Comparison of ENCODE assay signal across 18 cellular contexts in genomic region chr2:120905824-120906571, GRCh38.
DNase-seq lines count a peak whose midpoint lies in the region; ATAC-seq and TF ChIP-seq lines count a peak whose summit lies in the region.
"Had no signal": no experiment of that assay in that cellular context is flagged by ENCODE, and none has a peak within 500 bp of the region (broad histone marks: within the 10 kb centered on the region; RNA-seq: fewer than 3 reads in every experiment).

No MANE protein-coding gene starts in this region.

- TF ChIP-seq CTCF in brain (conservative IDR thresholded peaks at IDR 0.05): no peak
- TF ChIP-seq CTCF in type B pancreatic cell (conservative IDR thresholded peaks at IDR 0.05): no peak

- H2BK15ac ChIP-seq in neuronal stem cell (ENCODE audit: low read length): no peak overlapping the region

- H3K27ac Mint-ChIP-seq in brain (peak overlapping the region in 3 of 5 experiments; percentile 23 to 76 (median 47)), type B pancreatic cell (no peak overlapping the region)
- H3K27ac Mint-ChIP-seq: CD4-positive, alpha-beta T cell; GM23338 had no signal

- H3K4me1 ChIP-seq in neuronal stem cell (ENCODE audit: control insufficient read depth in 2 of 2, insufficient read depth in 1 of 2, low read depth in 1 of 2, low read length in 2 of 2): peaks cover 14 to 19% of the 10 kb centered on the region in 2 donors

- H3K4ac ChIP-seq in neuronal stem cell (ENCODE audit: low read length): no peak overlapping the region

- H4K91ac ChIP-seq in neuronal stem cell (ENCODE audit: low read depth, low read length, poor library complexity): no peak overlapping the region

- H3K9me3 Mint-ChIP-seq in brain: peaks cover 0 to 3% (median 0%) of the 10 kb centered on the region in 5 experiments
- H3K9me3 Mint-ChIP-seq in type B pancreatic cell: no peaks in the 10 kb centered on the region
- H3K9me3 Mint-ChIP-seq: CD4-positive, alpha-beta T cell; GM23338 had no signal

- H3K23ac ChIP-seq in neuronal stem cell (ENCODE audit: low read depth, low read length, poor library complexity): peak overlapping the region; percentile 70

- H2BK120ac ChIP-seq in neuronal stem cell (ENCODE audit: low read depth, low read length): no peak overlapping the region

- intact Hi-C loops in Right ventricle myocardium inferior (cut with DNase I): no loop called here
- intact Hi-C loops in Right ventricle myocardium superior (cut with DNase I): no loop called here

- H3K27me3 Mint-ChIP-seq in brain (no peaks in the 10 kb centered on the region), type B pancreatic cell (peaks cover 22% of the 10 kb centered on the region)
- H3K27me3 Mint-ChIP-seq: CD4-positive, alpha-beta T cell had no signal

- no CpG with 5 or more reads among the region's 19 CpGs for WGBS in neuronal stem cell (ENCODE audit: extremely low coverage in 2 of 2, insufficient read length in 2 of 2, insufficient replicate concordance in 1 of 2), 2 donors

- DNase-seq in Right ventricle myocardium inferior (ENCODE audit: missing footprints) (peak; percentile 49), Right ventricle myocardium superior (no peak), neuronal stem cell (ENCODE audit: low spot score) (no peak), NCI-H1436 (lab: John Stamatoyannopoulos, UW) (no peak), dermis blood vessel endothelial cell (no peak), NAMALWA (ENCODE audit: low spot score) (no peak), type B pancreatic cell (ENCODE audit: extremely low spot score, unreplicated experiment) (no peak)
- DNase-seq: AML-193; C1 segment of cervical spinal cord; Calu3; CD4-positive, alpha-beta T cell; DMS79; H7; IMR-90 had no signal

- peaks cover 78% of the 10 kb centered on the region for H3K4me1 Mint-ChIP-seq in brain
- H3K4me1 Mint-ChIP-seq in type B pancreatic cell (ENCODE audit: unreplicated experiment): peaks cover 42% of the 10 kb centered on the region

- no peaks in the 10 kb centered on the region for H3K36me3 Mint-ChIP-seq in brain
- peaks cover 5% of the 10 kb centered on the region for H3K36me3 Mint-ChIP-seq in type B pancreatic cell

- H3K9me3 ChIP-seq in neuronal stem cell (replicated peaks in 1 of 2; ENCODE audit: control insufficient read depth in 2 of 2, insufficient read depth in 1 of 2, low read depth in 1 of 2, low read length in 2 of 2): no peaks in the 10 kb centered on the region

- no peak overlapping the region for H2AK5ac ChIP-seq in neuronal stem cell (ENCODE audit: low read depth, low read length)

- H3K79me1 ChIP-seq in neuronal stem cell (ENCODE audit: low read depth, low read length): peaks cover 19% of the 10 kb centered on the region

- peak overlapping the region; percentile 52 for H3K18ac ChIP-seq in neuronal stem cell (ENCODE audit: low read length)

- H2BK5ac ChIP-seq in neuronal stem cell (ENCODE audit: low read length): peak overlapping the region; percentile 41

- H2BK12ac ChIP-seq in neuronal stem cell (ENCODE audit: low read length): peak overlapping the region; percentile 67

- H2AFZ ChIP-seq in neuronal stem cell (ENCODE audit: low read length): no peak overlapping the region
- H2AFZ ChIP-seq: GM23338 had no signal

- no peaks in the 10 kb centered on the region for H3K27me3 ChIP-seq in neuronal stem cell (ENCODE audit: control insufficient read depth in 3 of 3, insufficient read depth in 3 of 3, low read depth in 1 of 3, low read length in 3 of 3)

- peak overlapping the region; percentile 21 for H3K14ac ChIP-seq in neuronal stem cell (ENCODE audit: low read length)

- H3K4me2 ChIP-seq in neuronal stem cell (ENCODE audit: insufficient read depth, low read length, poor library complexity, severe bottlenecking): no peak overlapping the region
- H3K4me2 ChIP-seq: GM23338 had no signal

- H3K4me3 ChIP-seq in neuronal stem cell (ENCODE audit: low read length in 2 of 2): no peak overlapping the region
- H3K4me3 ChIP-seq: GM12878, GM23338 had no signal

- H3K4me3 Mint-ChIP-seq in brain (no peak overlapping the region), type B pancreatic cell (no peak overlapping the region)
- H3K4me3 Mint-ChIP-seq: CD4-positive, alpha-beta T cell; GM23338 had no signal

- H3K36me3 ChIP-seq in neuronal stem cell (replicated peaks in 1 of 2; ENCODE audit: control insufficient read depth in 2 of 2, insufficient read depth in 2 of 2, low read length in 2 of 2): peaks cover 3 to 44% of the 10 kb centered on the region in 2 donors

- no peak overlapping the region for H4K8ac ChIP-seq in neuronal stem cell (ENCODE audit: low read depth, low read length)

- H3K27ac ChIP-seq in neuronal stem cell (replicated peaks; ENCODE audit: low read length): no peak overlapping the region
- H3K27ac ChIP-seq: 22Rv1 had no signal

- peak overlapping the region; percentile 33 for H3K9ac ChIP-seq in neuronal stem cell (ENCODE audit: low read depth, low read length, poor library complexity)

- ATAC-seq in Right ventricle myocardium inferior (no peak), Right ventricle myocardium superior (ENCODE audit: poor library complexity) (no peak)
- ATAC-seq: GM12878, GM23338 had no signal
